Comparison of ENCODE assay signal across 31 cellular contexts in genomic region chr5:179178016-179178575, GRCh38.
"Had no signal": no experiment of that assay in that cellular context is flagged by ENCODE, and none has a peak within 500 bp of the region (broad histone marks: within the 10 kb centered on the region; RNA-seq: fewer than 3 reads in every experiment).

No MANE protein-coding gene starts in this region.

- H3K4me1 ChIP-seq: body of pancreas, Peyer's patch, SJCRH30 had no signal

- H3K36me3 ChIP-seq: Peyer's patch, SJCRH30, WERI-Rb-1 had no signal

- H3K27me3 ChIP-seq: body of pancreas, Peyer's patch, SJCRH30 had no signal

- DNase-seq: activated CD4-positive, alpha-beta memory T cell treated with anti-CD3 and anti-CD28 coated beads, Interleukin-2, amount 10 ng/mL, durations not matched to agents 7 days and 5 days; activated CD4-positive, alpha-beta T cell treated with anti-CD3 and anti-CD28 coated beads for 1 hour; activated CD4-positive, alpha-beta T cell treated with anti-CD3 and anti-CD28 coated beads for 48 hours; activated CD4-positive, CD25-positive, alpha-beta regulatory T cell; activated CD8-positive, alpha-beta memory T cell treated with anti-CD3 and anti-CD28 coated beads for 24 hours; activated CD8-positive, alpha-beta memory T cell treated with anti-CD3 and anti-CD28 coated beads, Interleukin-2, amount 10 ng/mL, durations not matched to agents 7 days and 5 days; activated CD8-positive, alpha-beta memory T cell treated with anti-CD3 and anti-CD28 coated beads, Interleukin-2, amount 50 U/mL, for 48 hours; activated effector memory CD4-positive, alpha-beta T cell treated with Interleukin-2 at 50 U/mL for 16 hours; activated naive CD4-positive, alpha-beta T cell treated with anti-CD3 and anti-CD28 coated beads, Interleukin-2, amount 50 U/mL, for 16 hours; activated naive CD8-positive, alpha-beta T cell treated with anti-CD3 and anti-CD28 coated beads, Interleukin-2, amount 10 ng/mL, durations not matched to agents 7 days and 5 days; activated T-cell treated with anti-CD3 and anti-CD28 coated beads, Interleukin-2, amount 50 U/mL, for 48 hours; body of pancreas; Kasumi-1; KBM-7; MM.1S; MV-4-11; NCI-H1092; NCI-H1436 treated with DMSO at 0.1 percent for 48 hours; NCI-H1694 treated with DMSO at 0.1 percent for 48 hours; NCI-H2029; NCI-H345; NCI-H524 treated with DMSO at 0.1 percent for 48 hours; NK-92 treated with Interleukin-12 subunit alpha and Interleukin-12 subunit beta, amount 100 ng/mL, for 24 hours; PC-3; RPMI8226; SHP77; SJCRH30; T1000; WERI-Rb-1 had no signal

- ATAC-seq: activated CD8-positive, alpha-beta memory T cell treated with anti-CD3 and anti-CD28 coated beads, Interleukin-2, amount 10 ng/mL, durations not matched to agents 7 days and 5 days; body of pancreas; PC-3 had no signal

- H3K9me3 ChIP-seq: body of pancreas, Peyer's patch had no signal

- H3K27ac ChIP-seq: body of pancreas, Peyer's patch, SJCRH30, SK-N-MC, WERI-Rb-1 had no signal

- H3K4me3 ChIP-seq: body of pancreas, Peyer's patch, SJCRH30, SK-N-MC had no signal
